Comparison of ENCODE assay signal across 22 cellular contexts in genomic region chr10:55966131-55966530, GRCh38.
DNase-seq lines count a peak whose midpoint lies in the region; ATAC-seq and TF ChIP-seq lines count a peak whose summit lies in the region.
"Had no signal": no experiment of that assay in that cellular context is flagged by ENCODE, and none has a peak within 500 bp of the region (broad histone marks: within the 10 kb centered on the region; RNA-seq: fewer than 3 reads in every experiment).

No MANE protein-coding gene starts in this region.

- no peaks in the 10 kb centered on the region for H3K9me3 ChIP-seq in mammary epithelial cell (replicated peaks; ENCODE audit: insufficient read depth, low read length)
- no peaks in the 10 kb centered on the region for H3K9me3 ChIP-seq in upper lobe of right lung
- H3K9me3 ChIP-seq: HAP-1 had no signal

- 0% methylated on average over 2 of the region's 2 CpGs for WGBS in mammary epithelial cell (ENCODE audit: low coverage, missing lambda C conversion rate)

- peak; percentile 76 for DNase-seq in MCF 10A (ENCODE audit: unreplicated experiment)
- no peak for DNase-seq in mammary epithelial cell
- DNase-seq in astrocyte of the hippocampus (ENCODE audit: low read depth, low spot score): peak; percentile 22
- no peak for DNase-seq in omental fat pad (ENCODE audit: low spot score)
- no peak for DNase-seq in NCI-H526 treated with DMSO at 0.1 percent for 48 hours (lab: John Stamatoyannopoulos, UW)
- no peak for DNase-seq in DMS114 treated with DMSO at 0.1 percent for 48 hours (lab: John Stamatoyannopoulos, UW; ENCODE audit: unreplicated experiment)
- DNase-seq in upper lobe of right lung: no peak
- DNase-seq in iPS-NIHi11 (ENCODE audit: low spot score): no peak
- DNase-seq: 8988T; AML-193; C1 segment of cervical spinal cord; CD8-positive, alpha-beta T cell; DMS153; GM23248; KG1; NCI-H1417 treated with DMSO at 0.1 percent for 48 hours; NCI-H187 treated with DMSO at 0.1 percent for 48 hours; NCI-H2107; NCI-H510A; NCI-H748 treated with DMSO at 0.1 percent for 48 hours had no signal

- H3K36me3 Mint-ChIP-seq in MCF 10A (ENCODE audit: insufficient read depth, unreplicated experiment): no peaks in the 10 kb centered on the region
- H3K36me3 Mint-ChIP-seq: CD8-positive, alpha-beta T cell had no signal

- H3K27me3 ChIP-seq in mammary epithelial cell (ENCODE audit: insufficient read depth, low read length): no peaks in the 10 kb centered on the region
- no peaks in the 10 kb centered on the region for H3K27me3 ChIP-seq in upper lobe of right lung

- H3K9ac ChIP-seq in mammary epithelial cell (ENCODE audit: insufficient read depth, low read length): no peak overlapping the region
- H3K9ac ChIP-seq: GM23248 had no signal

- H3K4me2 ChIP-seq in mammary epithelial cell (ENCODE audit: insufficient read depth, low read depth, low read length): no peak overlapping the region

- POLR2A ChIA-PET in MCF 10A (lab: Yijun Ruan, JAX): no interaction called here

- H3K79me2 ChIP-seq in mammary epithelial cell (ENCODE audit: insufficient read depth, low read length): no peaks in the 10 kb centered on the region

- H4K20me1 ChIP-seq in mammary epithelial cell (ENCODE audit: insufficient read depth, low read length): no peaks in the 10 kb centered on the region

- H3K27ac Mint-ChIP-seq in MCF 10A (ENCODE audit: low read depth, unreplicated experiment): no peak overlapping the region
- H3K27ac Mint-ChIP-seq: CD8-positive, alpha-beta T cell had no signal

- H2AFZ ChIP-seq in mammary epithelial cell (ENCODE audit: low read depth, low read length): no peak overlapping the region
- H2AFZ ChIP-seq: GM23248 had no signal

- H3K4me3 ChIP-seq in mammary epithelial cell (replicated peaks in 1 of 3; ENCODE audit: insufficient read depth in 1 of 3, low read depth in 2 of 3, low read length in 3 of 3) (no peak overlapping the region), upper lobe of right lung (no peak overlapping the region)
- H3K4me3 ChIP-seq: GM23248, HAP-1 had no signal

- peaks cover 11% of the 10 kb centered on the region for H3K4me1 Mint-ChIP-seq in MCF 10A (ENCODE audit: insufficient read depth, unreplicated experiment)

- no peak for TF ChIP-seq CTCF in MCF 10A (IDR thresholded peaks at IDR 0.05; ENCODE audit: unreplicated experiment)
- TF ChIP-seq CTCF in mammary epithelial cell (conservative IDR thresholded peaks at IDR 0.05 in 1 of 2, IDR thresholded peaks at IDR 0.05 in 1 of 2; ENCODE audit: extremely low read depth in 1 of 2, insufficient read depth in 1 of 2, low read depth in 1 of 2, low read length in 2 of 2): no peak
- no peak for TF ChIP-seq CTCF in omental fat pad (IDR thresholded peaks at IDR 0.05)
- TF ChIP-seq CTCF in upper lobe of right lung (IDR thresholded peaks at IDR 0.05): no peak

- H3K27ac ChIP-seq in mammary epithelial cell (ENCODE audit: insufficient read depth, low read depth, low read length) (no peak overlapping the region), upper lobe of right lung (no peak overlapping the region)
- H3K27ac ChIP-seq: GM23248 had no signal

- H3K36me3 ChIP-seq in mammary epithelial cell (ENCODE audit: insufficient read depth, low read length) (no peaks in the 10 kb centered on the region), upper lobe of right lung (no peaks in the 10 kb centered on the region)
- H3K36me3 ChIP-seq: HAP-1 had no signal

- peaks cover 11% of the 10 kb centered on the region for H3K27me3 Mint-ChIP-seq in MCF 10A (ENCODE audit: insufficient read depth, unreplicated experiment)

- dilution Hi-C loops in mammary epithelial cell (cut with HindIII; ENCODE audit: low sequenced_read_pairs): no loop called here

- H3K4me1 ChIP-seq in mammary epithelial cell (ENCODE audit: insufficient read depth, low read length): no peaks in the 10 kb centered on the region
- no peaks in the 10 kb centered on the region for H3K4me1 ChIP-seq in upper lobe of right lung
- H3K4me1 ChIP-seq: HAP-1 had no signal

- intact Hi-C loops in MCF 10A (cut with micrococcal nuclease): no loop called here
- intact Hi-C loops in mammary epithelial cell (cut with micrococcal nuclease): no loop called here
- intact Hi-C loops in upper lobe of right lung (cut with DNase I): no loop called here

- in situ Hi-C loops in mammary epithelial cell (cut with MboI; ENCODE audit: low sequenced_read_pairs in 2 of 2): no loop called here

- no TSS peak for BruUV-seq in MCF 10A (replicated peaks; lab: Mats Ljungman, UMichigan)
- BruUV-seq in mammary epithelial cell (replicated peaks; lab: Mats Ljungman, UMichigan): no TSS peak

- H3K9me3 Mint-ChIP-seq in MCF 10A (ENCODE audit: unreplicated experiment): peaks cover 5% of the 10 kb centered on the region

- CTCF ChIA-PET in MCF 10A (lab: Yijun Ruan, JAX): interaction anchor here (0.7 to 1.0 kb wide), 2 partner anchors 9 to 100 kb away, joined by 3 to 4 read pairs; no protein-coding TSS in a partner anchor
- CTCF ChIA-PET in mammary epithelial cell (lab: Charles Lee; ENCODE audit: low non-redundant PET): no interaction called here

- ATAC-seq in omental fat pad (ENCODE audit: low FRiP score) (peak; percentile 92), upper lobe of right lung (no peak)
- ATAC-seq: CD8-positive, alpha-beta T cell; Panc1 had no signal

- H3K4me3 Mint-ChIP-seq in MCF 10A (ENCODE audit: unreplicated experiment): no peak overlapping the region
- H3K4me3 Mint-ChIP-seq: CD8-positive, alpha-beta T cell had no signal

Comparison
In these comparisons a context has a peak if more than half of its experiments do, and no peak if none do; other contexts are left out.
1. DNase-seq: peak in MCF 10A (single experiment) and astrocyte of the hippocampus (single experiment); none in mammary epithelial cell (single experiment), omental fat pad (single experiment), NCI-H526 treated with DMSO at 0.1 percent for 48 hours (single experiment), DMS114 treated with DMSO at 0.1 percent for 48 hours (single experiment), upper lobe of right lung (single experiment) and iPS-NIHi11 (single experiment).